Comparison of ENCODE assay signal across 10 cellular contexts in the genomic region with DNA sequence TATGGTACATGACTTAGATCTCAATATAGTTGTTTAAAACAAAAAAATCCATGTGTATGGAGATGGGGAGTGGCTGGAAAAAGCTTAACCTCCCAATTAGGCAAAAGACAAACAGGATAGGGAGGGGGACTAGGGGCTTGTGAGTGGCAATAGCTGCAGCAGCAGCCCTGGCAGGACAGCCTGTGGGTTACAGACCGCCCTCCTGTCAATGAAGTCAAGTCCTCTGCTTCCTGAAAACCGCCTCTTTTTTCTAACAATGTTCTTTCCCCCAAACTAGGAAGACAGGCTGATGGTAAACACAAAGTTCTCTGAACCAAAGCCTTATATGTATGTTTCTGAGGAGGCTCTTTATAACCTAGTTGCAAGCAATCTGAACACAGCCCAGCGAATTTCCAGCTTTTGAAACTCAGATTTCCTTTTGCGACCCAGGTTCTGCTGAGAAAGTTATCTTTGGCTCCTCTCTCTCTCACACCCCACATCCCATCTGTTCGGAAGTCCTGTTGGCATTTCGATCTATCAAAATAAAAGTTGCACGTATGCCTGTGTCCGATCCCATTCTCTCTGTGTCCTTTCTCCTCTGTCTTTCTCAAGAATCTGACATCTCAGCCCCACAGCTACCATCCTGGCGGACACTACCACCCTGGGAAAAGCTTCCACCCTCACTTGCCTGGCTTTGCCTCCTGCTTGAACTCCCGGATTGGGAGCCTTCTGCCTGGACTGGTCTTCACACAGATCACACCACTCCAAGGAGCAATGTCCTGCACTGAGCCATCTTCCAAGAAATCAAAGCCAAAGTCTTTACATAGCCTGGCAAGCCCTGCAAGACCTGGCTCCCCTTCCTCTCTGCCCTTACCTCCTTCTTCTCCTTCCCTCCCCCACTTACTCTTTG. TPM values are rescaled to one million over a fixed set of nuclear protein-coding genes. Genes with fewer than 3 reads are reported as not detected.
A peak's percentile ranks its signal among the peaks of the same experiment; 100 is the strongest.
DNase-seq lines count a peak whose midpoint lies in the region; ATAC-seq, FAIRE-seq and TF ChIP-seq lines count a peak whose summit lies in the region.
"Had no signal": no experiment of that assay in that cellular context is flagged by ENCODE, and none has a peak within 500 bp of the region (broad histone marks: within the 10 kb centered on the region; RNA-seq: fewer than 3 reads in every experiment).

No MANE protein-coding gene starts in this region.

- no peak for TF ChIP-seq CTCF in A549 (IDR thresholded peaks at IDR 0.05)
- TF ChIP-seq CTCF in gastroesophageal sphincter (IDR thresholded peaks at IDR 0.05): no peak

- TF ChIP-seq POLR2A in A549 (IDR thresholded peaks at IDR 0.05; ENCODE audit: low read length): no peak
- TF ChIP-seq POLR2A in gastroesophageal sphincter (IDR thresholded peaks at IDR 0.05): no peak

- H3K27ac Mint-ChIP-seq in naive thymus-derived CD8-positive, alpha-beta T cell: peak overlapping the region in 1 of 10 donors; percentile 28

- H3K9me3 ChIP-seq in A549 (no peaks in the 10 kb centered on the region), SJSA1 (replicated peaks) (no peaks in the 10 kb centered on the region), gastroesophageal sphincter (no peaks in the 10 kb centered on the region)

- peaks cover 3 to 16% (median 10%) of the 10 kb centered on the region in 5 donors for H3K27me3 Mint-ChIP-seq in naive thymus-derived CD8-positive, alpha-beta T cell
- H3K27me3 Mint-ChIP-seq: stimulated activated naive B cell treated with anti-CD40 and anti-IgM and Interleukin-4, amounts not matched to agents 10 μg/mL and 1 μg/mL and 100 μg/mL, for 72 hours had no signal

- WGBS in A549 (ENCODE audit: missing lambda C conversion rate): 34% methylated on average over 10 of the region's 10 CpGs
- 11 to 12% methylated on average over 7 to 10 of the region's 10 CpGs for WGBS in gastroesophageal sphincter (ENCODE audit: low coverage in 1 of 2), 2 donors

- FAIRE-seq in A549 (lab: Jason Lieb, UNC) (no peak), RCC 7860 (lab: Jason Lieb, UNC) (no peak)
- FAIRE-seq: H1 had no signal

- H3K9me3 Mint-ChIP-seq in naive thymus-derived CD8-positive, alpha-beta T cell: peaks cover 0 to 15% (median 3%) of the 10 kb centered on the region in 9 donors

- no peaks in the 10 kb centered on the region for H3K4me1 Mint-ChIP-seq in naive thymus-derived CD8-positive, alpha-beta T cell

- H3K36me3 ChIP-seq in SJSA1: no peaks in the 10 kb centered on the region; the same call in 1 of the 2 replicates
- no peaks in the 10 kb centered on the region for H3K36me3 ChIP-seq in gastroesophageal sphincter

- POLR2A ChIA-PET in A549 (lab: Yijun Ruan, JAX): no interaction called here
- POLR2A ChIA-PET in naive thymus-derived CD8-positive, alpha-beta T cell (lab: Charles Lee): no interaction called here

- H3K36me3 Mint-ChIP-seq in naive thymus-derived CD8-positive, alpha-beta T cell: peaks cover 0 to 8% (median 4%) of the 10 kb centered on the region in 3 donors

- no peak overlapping the region for H3K4me3 ChIP-seq in A549
- no peak overlapping the region for H3K4me3 ChIP-seq in SJSA1
- peak overlapping the region; percentile 27 to 34 for H3K4me3 ChIP-seq in gastroesophageal sphincter

- H3K4me3 Mint-ChIP-seq in naive thymus-derived CD8-positive, alpha-beta T cell: no peak overlapping the region
- H3K4me3 Mint-ChIP-seq: stimulated activated naive B cell treated with anti-CD40 and anti-IgM and Interleukin-4, amounts not matched to agents 10 μg/mL and 1 μg/mL and 100 μg/mL, for 72 hours had no signal

- ATAC-seq in A549 (peak in 1 of 2 experiments; percentile 57; a peak in 4 of 6 replicates), gastroesophageal sphincter (peak; percentile 48), GM18867 (IDR thresholded peaks at IDR 0.05; ENCODE audit: unreplicated experiment) (no peak)
- no peak for ATAC-seq in naive thymus-derived CD8-positive, alpha-beta T cell
- ATAC-seq: stimulated activated naive B cell treated with anti-CD40 and anti-IgM and Interleukin-4, amounts not matched to agents 10 μg/mL and 1 μg/mL and 100 μg/mL, for 72 hours had no signal

- no peak for DNase-seq in A549 (ENCODE audit: low read depth in 1 of 2, low spot score in 1 of 2)
- DNase-seq in SJSA1 (ENCODE audit: low read depth in 1 of 2, low spot score in 2 of 2): peak in 1 of 2 experiments; percentile 24
- DNase-seq in occipital lobe (lab: John Stamatoyannopoulos, UW): peak; percentile 27
- DNase-seq in naive thymus-derived CD8-positive, alpha-beta T cell: no peak
- no peak for DNase-seq in stimulated activated CD4-positive, alpha-beta T cell treated with anti-CD3 and anti-CD28 coated beads, Interleukin-4, amount 100 ng/mL, for 1 hour
- no peak for DNase-seq in RCC 7860 (ENCODE audit: low spot score)
- DNase-seq: stimulated activated naive B cell treated with anti-CD40 and anti-IgM and Interleukin-4, amounts not matched to agents 10 μg/mL and 1 μg/mL and 100 μg/mL, for 72 hours had no signal

- H3K4me1 ChIP-seq in A549: peaks cover 68% of the 10 kb centered on the region
- peaks cover 43% of the 10 kb centered on the region for H3K4me1 ChIP-seq in SJSA1 (replicated peaks)
- H3K4me1 ChIP-seq in gastroesophageal sphincter: peaks cover 17 to 75% (median 30%) of the 10 kb centered on the region in 3 donors

- CTCF ChIA-PET in A549 (lab: Yijun Ruan, JAX): interaction anchor here (0.9 kb wide), 1 partner anchor 35 kb away, joined by 5 read pairs; no protein-coding TSS in a partner anchor

- no peak for TF ChIP-seq RAD21 in A549 (conservative IDR thresholded peaks at IDR 0.05 in 1 of 2, IDR thresholded peaks at IDR 0.05 in 1 of 2)

- peak overlapping the region; percentile 53 to 68 for H3K27ac ChIP-seq in A549
- peak overlapping the region; percentile 25; the same call in 1 of the 2 replicates for H3K27ac ChIP-seq in SJSA1
- peak overlapping the region; percentile 84 to 89 (median 84) for H3K27ac ChIP-seq in gastroesophageal sphincter

- H3K4me2 ChIP-seq in A549: peak overlapping the region; percentile 75

- H3K27me3 ChIP-seq in SJSA1 (replicated peaks): no peaks in the 10 kb centered on the region
- no peaks in the 10 kb centered on the region for H3K27me3 ChIP-seq in gastroesophageal sphincter

- TF ChIP-seq EP300 in A549 (IDR thresholded peaks at IDR 0.05) (no peak), gastroesophageal sphincter (IDR thresholded peaks at IDR 0.05) (no peak)

TF ChIP-seq in A549, 52 proteins besides CTCF, POLR2A, EP300 and RAD21:
- TF ChIP-seq MAX (IDR thresholded peaks at IDR 0.05) (no peak), FOXS1 (CRISPR knock-in tag; IDR thresholded peaks at IDR 0.05) (no peak), NR3C1 (IDR thresholded peaks at IDR 0.05) (no peak), HEYL (CRISPR knock-in tag; IDR thresholded peaks at IDR 0.05) (no peak), TP53 (CRISPR knock-in tag; IDR thresholded peaks at IDR 0.05) (no peak), SMC3 (IDR thresholded peaks at IDR 0.05) (no peak), CEBPB (IDR thresholded peaks at IDR 0.05) (no peak), CBX8 (IDR thresholded peaks at IDR 0.05) (no peak)

RNA-seq across cellular contexts. Expression of gene ATP8B1, which starts 10.1 kb away (rescaled TPM):
- polyA plus RNA-seq in A549 (2011; rRNA removed) (23.4 and 23.7 TPM in 2 replicates), A549 (2017; fragmentation: RNase III; extraction: RNeasy Plus Mini Kit Qiagen cat#74134 plus additional on column Dnase treatment) (7.1 to 8.8 TPM (median 7.1 TPM) in 3 replicates)
- polyA plus RNA-seq in A549 (2012; cell fraction: cytosol; rRNA removed): 5.2 and 6.4 TPM in 2 replicates
- 5.4 and 6.7 TPM in 2 replicates for polyA plus RNA-seq in A549 (2012; cell fraction: nucleus; rRNA removed)
- polyA minus RNA-seq in A549 (2011; rRNA and poly(A)+ RNA removed): 20.1 TPM in 2 replicates
- total RNA-seq in SJSA1 (2014; rRNA removed; shearing (Covaris generic)): 7.5 and 12.4 TPM in 2 replicates
- total RNA-seq in gastroesophageal sphincter (10 to 100 TPM; 17.4 to 26.2 (median 23.4) TPM), occipital lobe (2.5 TPM)
- under 1 TPM in 1 of 2 experiments, not detected in 1; 0.08 TPM for total RNA-seq in naive thymus-derived CD8-positive, alpha-beta T cell
- not detected for polyA plus RNA-seq in naive thymus-derived CD8-positive, alpha-beta T cell

Comparison
In these comparisons a context has a peak if more than half of its experiments do, and no peak if none do; other contexts are left out.
1. H3K27ac ChIP-seq: peak in every context shown above with its lines; median percentile 84 in gastroesophageal sphincter; 60 in A549; 25 in SJSA1.
2. H3K4me3 ChIP-seq: peak in gastroesophageal sphincter (2 of 2); none in A549 (single experiment) and SJSA1 (single experiment).